Comparison of ENCODE assay signal across 8 cellular contexts in the genomic region with DNA sequence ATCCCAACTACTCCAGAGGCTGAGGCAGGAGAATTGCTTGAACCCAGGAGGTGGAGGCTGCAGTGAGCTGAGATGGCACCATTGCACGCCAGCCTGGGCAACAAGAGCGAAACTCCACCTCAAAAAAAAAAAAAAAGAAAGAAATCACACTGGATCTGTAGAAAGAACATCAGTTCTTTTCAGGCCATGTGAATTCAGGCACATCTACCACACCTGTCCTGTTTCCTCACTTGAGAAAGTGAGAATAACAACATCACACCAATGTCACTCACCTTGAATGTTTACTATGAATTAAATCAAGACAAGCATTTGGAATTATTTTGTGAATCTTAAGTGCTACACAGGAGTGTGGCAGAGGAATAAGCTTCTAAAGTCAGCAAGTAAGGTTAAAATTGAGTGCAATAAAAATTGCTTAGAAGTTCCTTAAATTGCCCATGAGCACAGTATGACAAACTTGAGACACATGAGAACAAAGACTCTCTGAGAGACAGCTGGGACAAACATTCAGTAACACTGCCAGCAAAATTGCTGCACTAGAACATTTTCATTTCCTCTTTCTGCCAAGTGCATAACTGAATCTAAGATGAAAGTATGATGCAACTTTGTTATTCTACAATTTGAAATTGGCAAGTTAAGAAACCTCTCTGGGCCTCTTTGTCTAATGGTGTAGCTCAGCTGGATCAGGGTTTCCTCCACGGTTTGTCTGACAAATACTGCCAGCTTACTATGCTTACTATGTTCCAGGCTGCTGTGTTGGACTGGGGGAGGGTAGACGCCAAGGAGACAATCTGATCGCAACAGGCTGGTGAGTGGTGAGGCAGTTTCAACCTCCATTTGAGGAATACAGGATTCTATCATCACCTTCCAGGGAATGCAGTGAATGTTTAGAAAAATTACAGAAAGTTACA. TPM values are rescaled to one million over a fixed set of nuclear protein-coding genes. Genes with fewer than 3 reads are reported as not detected.
DNase-seq lines count a peak whose midpoint lies in the region; ATAC-seq, FAIRE-seq and TF ChIP-seq lines count a peak whose summit lies in the region.

No MANE protein-coding gene starts in this region.

- H3K27ac ChIP-seq in A549 (peak overlapping the region; percentile 87 to 97; a peak in 4 of 6 replicates), parathyroid adenoma (no peak overlapping the region)

- TF ChIP-seq POLR2A in A549 (IDR thresholded peaks at IDR 0.05; ENCODE audit: low read length) (no peak), GM18505 (IDR thresholded peaks at IDR 0.05; ENCODE audit: borderline replicate concordance, extremely low read depth, insufficient read depth, insufficient read length) (peak; percentile 66)

- POLR2A ChIA-PET in A549 (lab: Yijun Ruan, JAX) = no interaction called here

- H2AFZ ChIP-seq in parathyroid adenoma = no peak overlapping the region

- TF ChIP-seq RAD21 in A549 (conservative IDR thresholded peaks at IDR 0.05 in 1 of 2, IDR thresholded peaks at IDR 0.05 in 1 of 2) = no peak

- H3K9me3 ChIP-seq in A549 (no peaks in the 10 kb centered on the region), parathyroid adenoma (ENCODE audit: control insufficient read depth, low read length) (no peaks in the 10 kb centered on the region)

- no peaks in the 10 kb centered on the region for H3K36me3 ChIP-seq in parathyroid adenoma (ENCODE audit: control insufficient read depth, insufficient read depth, low read length)

- CTCF ChIA-PET in A549 (lab: Yijun Ruan, JAX) = interaction anchor here (0.6 to 1.8 kb wide), 4 partner anchors 11 to 525 kb away, joined by 3 to 4 read pairs (median 3); no protein-coding TSS in a partner anchor

- H3K4me3 ChIP-seq in A549 = no peak overlapping the region
- H3K4me3 ChIP-seq in fibroblast of the aortic adventitia (ENCODE audit: low read depth, low read length) = peak overlapping the region; percentile 80
- H3K4me3 ChIP-seq in parathyroid adenoma (ENCODE audit: low read depth, low read length) = peak overlapping the region; percentile 24

- no peak for ATAC-seq in A549
- ATAC-seq in GM18505 (IDR thresholded peaks at IDR 0.05; ENCODE audit: unreplicated experiment) = peak; percentile 38
- ATAC-seq in HG02884 (IDR thresholded peaks at IDR 0.05; ENCODE audit: unreplicated experiment) = peak; percentile 44

- no peak for FAIRE-seq in A549 (lab: Jason Lieb, UNC)

- no peaks in the 10 kb centered on the region for H3K27me3 ChIP-seq in parathyroid adenoma (ENCODE audit: control insufficient read depth, insufficient read depth, low read length)

- TF ChIP-seq CTCF in A549 (IDR thresholded peaks at IDR 0.05) = no peak
- no peak for TF ChIP-seq CTCF in fibroblast of the aortic adventitia (IDR thresholded peaks at IDR 0.05; ENCODE audit: insufficient read depth, low read length)
- TF ChIP-seq CTCF in parathyroid adenoma (IDR thresholded peaks at IDR 0.05) = no peak

- H3K79me2 ChIP-seq in parathyroid adenoma = peaks cover 4% of the 10 kb centered on the region

- no peak for TF ChIP-seq EP300 in A549 (IDR thresholded peaks at IDR 0.05)

- 70% methylated on average over 5 of the region's 5 CpGs for WGBS in A549 (ENCODE audit: missing lambda C conversion rate)

- H3K9ac ChIP-seq in parathyroid adenoma = no peak overlapping the region

- peaks cover 36% of the 10 kb centered on the region for H3K4me1 ChIP-seq in A549
- no peaks in the 10 kb centered on the region for H3K4me1 ChIP-seq in parathyroid adenoma

- peak in 1 of 2 experiments; percentile 17 for DNase-seq in A549 (ENCODE audit: low read depth in 1 of 2, low spot score in 1 of 2)
- DNase-seq in NCI-H2227 (lab: John Stamatoyannopoulos, UW; ENCODE audit: unreplicated experiment) = peak; percentile 10
- peak; percentile 58 to 59 for DNase-seq in activated T-cell treated with anti-CD3 and anti-CD28 coated beads, Interleukin-2, amount 50 U/mL, for 48 hours
- DNase-seq in fibroblast of the aortic adventitia (ENCODE audit: low read depth) = peak; percentile 93
- no peak for DNase-seq in NCI-H524 (lab: John Stamatoyannopoulos, UW)

- H3K4me2 ChIP-seq in A549 (peak overlapping the region; percentile 69), parathyroid adenoma (ENCODE audit: low read length) (peak overlapping the region; percentile 40)

TF ChIP-seq in A549, 52 proteins besides CTCF, POLR2A, EP300 and RAD21:
- TF ChIP-seq TP53 (CRISPR knock-in tag; IDR thresholded peaks at IDR 0.05) = no peak
- no peak for TF ChIP-seq SREBF2 (IDR thresholded peaks at IDR 0.05)
- TF ChIP-seq, protein P1, sequence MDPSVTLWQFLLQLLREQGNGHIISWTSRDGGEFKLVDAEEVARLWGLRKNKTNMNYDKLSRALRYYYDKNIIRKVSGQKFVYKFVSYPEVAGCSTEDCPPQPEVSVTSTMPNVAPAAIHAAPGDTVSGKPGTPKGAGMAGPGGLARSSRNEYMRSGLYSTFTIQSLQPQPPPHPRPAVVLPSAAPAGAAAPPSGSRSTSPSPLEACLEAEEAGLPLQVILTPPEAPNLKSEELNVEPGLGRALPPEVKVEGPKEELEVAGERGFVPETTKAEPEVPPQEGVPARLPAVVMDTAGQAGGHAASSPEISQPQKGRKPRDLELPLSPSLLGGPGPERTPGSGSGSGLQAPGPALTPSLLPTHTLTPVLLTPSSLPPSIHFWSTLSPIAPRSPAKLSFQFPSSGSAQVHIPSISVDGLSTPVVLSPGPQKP (IDR thresholded peaks at IDR 0.05; ENCODE audit: low read depth, low read length) = no peak
- TF ChIP-seq FOSL2 (IDR thresholded peaks at IDR 0.05) = no peak
- no peak for TF ChIP-seq FOSL2 (CRISPR knock-in tag; IDR thresholded peaks at IDR 0.05)
- TF ChIP-seq CBX8 (IDR thresholded peaks at IDR 0.05) = no peak
- no peak for TF ChIP-seq HOXB13 (CRISPR knock-in tag; IDR thresholded peaks at IDR 0.05; ENCODE audit: low read depth)
- TF ChIP-seq HEYL (CRISPR knock-in tag; IDR thresholded peaks at IDR 0.05) = no peak
- no peak for TF ChIP-seq NR3C1 (IDR thresholded peaks at IDR 0.05)
- TF ChIP-seq FOXS1 (CRISPR knock-in tag; IDR thresholded peaks at IDR 0.05) = no peak
- TF ChIP-seq ZC3H11A (IDR thresholded peaks at IDR 0.05) = no peak
- no peak for TF ChIP-seq NFE2L2 (conservative IDR thresholded peaks at IDR 0.05; ENCODE audit: low read length)
- TF ChIP-seq, protein P2, sequence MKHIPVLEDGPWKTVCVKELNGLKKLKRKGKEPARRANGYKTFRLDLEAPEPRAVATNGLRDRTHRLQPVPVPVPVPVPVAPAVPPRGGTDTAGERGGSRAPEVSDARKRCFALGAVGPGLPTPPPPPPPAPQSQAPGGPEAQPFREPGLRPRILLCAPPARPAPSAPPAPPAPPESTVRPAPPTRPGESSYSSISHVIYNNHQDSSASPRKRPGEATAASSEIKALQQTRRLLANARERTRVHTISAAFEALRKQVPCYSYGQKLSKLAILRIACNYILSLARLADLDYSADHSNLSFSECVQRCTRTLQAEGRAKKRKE (CRISPR knock-in tag; IDR thresholded peaks at IDR 0.05; ENCODE audit: low read depth) = no peak
- no peak for TF ChIP-seq SMC3 (IDR thresholded peaks at IDR 0.05)

RNA-seq across cellular contexts. Expression of a gene that starts 1.9 kb away (rescaled TPM):
- 26.8 and 32.8 TPM in 2 replicates for polyA plus RNA-seq in A549 (2011; rRNA removed)
- 6.8 and 9.8 TPM in 2 replicates for polyA plus RNA-seq in A549 (2012; cell fraction: cytosol; rRNA removed)
- polyA plus RNA-seq in A549 (2012; cell fraction: nucleus; rRNA removed) = 10.5 and 11.7 TPM in 2 replicates
- polyA plus RNA-seq in A549 (2017; fragmentation: RNase III; extraction: RNeasy Plus Mini Kit Qiagen cat#74134 plus additional on column Dnase treatment) = 10.7 to 11.9 TPM (median 11.4 TPM) in 3 replicates
- 38.4 and 39.0 TPM in 2 replicates for polyA minus RNA-seq in A549 (2011; rRNA and poly(A)+ RNA removed)
- total RNA-seq in fibroblast of the aortic adventitia (ENCODE audit: low replicate concordance) = 28.8 and 37.8 TPM in 2 replicates

Comparison
In these comparisons a context has a peak if more than half of its experiments do, and no peak if none do; other contexts are left out.
1. ATAC-seq: peak in GM18505 (single experiment) and HG02884 (single experiment); none in A549 (0 of 2).
2. DNase-seq: peak in NCI-H2227 (single experiment), activated T-cell treated with anti-CD3 and anti-CD28 coated beads, Interleukin-2, amount 50 U/mL, for 48 hours (2 of 2) and fibroblast of the aortic adventitia (single experiment); none in NCI-H524 (0 of 2).